Comparison of ENCODE assay signal across 14 cellular contexts in genomic region chr6:119479860-119480655, GRCh38.
DNase-seq lines count a peak whose midpoint lies in the region; ATAC-seq and TF ChIP-seq lines count a peak whose summit lies in the region.
"Had no signal": no experiment of that assay in that cellular context is flagged by ENCODE, and none has a peak within 500 bp of the region (broad histone marks: within the 10 kb centered on the region; RNA-seq: fewer than 3 reads in every experiment).

No MANE protein-coding gene starts in this region.

- no peaks in the 10 kb centered on the region for H3K27me3 ChIP-seq in psoas muscle (ENCODE audit: insufficient read depth in 3 of 3, low read length in 2 of 3)
- H3K27me3 ChIP-seq: heart left ventricle, thyroid gland had no signal

- H3K27ac ChIP-seq in SK-N-MC: no peak overlapping the region
- no peak overlapping the region for H3K27ac ChIP-seq in psoas muscle
- H3K27ac ChIP-seq: heart left ventricle, thyroid gland had no signal

- TF ChIP-seq CTCF in fibroblast of mammary gland (conservative IDR thresholded peaks at IDR 0.05; ENCODE audit: control insufficient read depth, insufficient read depth, low read depth, low read length): no peak
- TF ChIP-seq CTCF in psoas muscle (IDR thresholded peaks at IDR 0.05): no peak

- DNase-seq in DMS53 (lab: John Stamatoyannopoulos, UW): peak; percentile 38
- DNase-seq in DMS53 treated with DMSO at 0.1 percent for 48 hours (lab: John Stamatoyannopoulos, UW; ENCODE audit: unreplicated experiment): no peak
- DNase-seq in SK-N-MC (ENCODE audit: low read depth, low spot score): peak; percentile 39
- peak; percentile 76 for DNase-seq in fibroblast of mammary gland (ENCODE audit: low read depth)
- DNase-seq in skeletal muscle cell (ENCODE audit: low read depth): peak; percentile 55
- DNase-seq in stimulated activated naive CD4-positive, alpha-beta T cell treated with Interleukin-2 at 50 U/mL for 16 hours (lab: John Stamatoyannopoulos, UW): no peak
- no peak for DNase-seq in psoas muscle
- DNase-seq in cerebellum (ENCODE audit: low spot score): no peak
- DNase-seq: 8988T; activated CD4-positive, alpha-beta T cell treated with anti-CD3 and anti-CD28 coated beads, Interleukin-2, amount 50 U/mL, for 4 hours; anterior cingulate cortex; effector CD8-positive, alpha-beta T cell; heart left ventricle; thyroid gland had no signal

- intact Hi-C loops in psoas muscle (cut with DNase I): no loop called here

- H3K36me3 ChIP-seq in SK-N-MC (ENCODE audit: insufficient read depth, low read length) (no peaks in the 10 kb centered on the region), psoas muscle (ENCODE audit: insufficient read depth in 1 of 2, low read depth in 1 of 2) (no peaks in the 10 kb centered on the region)
- H3K36me3 ChIP-seq: heart left ventricle, thyroid gland had no signal

- H3K9me3 ChIP-seq in SK-N-MC (ENCODE audit: low read depth, low read length): no peaks in the 10 kb centered on the region
- H3K9me3 ChIP-seq in psoas muscle: no peaks in the 10 kb centered on the region
- H3K9me3 ChIP-seq: heart left ventricle, thyroid gland had no signal

- H3K9ac ChIP-seq in SK-N-MC (ENCODE audit: insufficient read length): no peak overlapping the region

- no peak for ATAC-seq in psoas muscle
- ATAC-seq: heart left ventricle had no signal

- no peaks in the 10 kb centered on the region for H3K4me1 ChIP-seq in psoas muscle
- H3K4me1 ChIP-seq: thyroid gland had no signal

- WGBS in psoas muscle, 3 donors: 84 to 88% (median 87%) methylated on average over 2 of the region's 2 CpGs

- H3K4me3 ChIP-seq in SK-N-MC: no peak overlapping the region
- no peak overlapping the region for H3K4me3 ChIP-seq in fibroblast of mammary gland (ENCODE audit: control insufficient read depth, low read depth, low read length)
- no peak overlapping the region for H3K4me3 ChIP-seq in skeletal muscle cell (ENCODE audit: low read depth, low read length)
- no peak overlapping the region for H3K4me3 ChIP-seq in psoas muscle
- H3K4me3 ChIP-seq: heart left ventricle, thyroid gland had no signal

Comparison
In these comparisons a context has a peak if more than half of its experiments do, and no peak if none do; other contexts are left out.
1. DNase-seq: peak in DMS53 (single experiment), SK-N-MC (single experiment), fibroblast of mammary gland (single experiment) and skeletal muscle cell (single experiment); none in DMS53 treated with DMSO at 0.1 percent for 48 hours (single experiment), stimulated activated naive CD4-positive, alpha-beta T cell treated with Interleukin-2 at 50 U/mL for 16 hours (single experiment), psoas muscle (0 of 2) and cerebellum (single experiment).